9 cellular contexts compared by ENCODE assay signal in genomic region chrX:71118985-71119535, GRCh38. TPM values are rescaled to one million over a fixed set of nuclear protein-coding genes. Genes with fewer than 3 reads are reported as not detected.
DNase-seq lines count a peak whose midpoint lies in the region; ATAC-seq and TF ChIP-seq lines count a peak whose summit lies in the region.
"Had no signal": no experiment of that assay in that cellular context is flagged by ENCODE, and none has a peak within 500 bp of the region (broad histone marks: within the 10 kb centered on the region; RNA-seq: fewer than 3 reads in every experiment).

No MANE protein-coding gene starts in this region.

- peak overlapping the region; percentile 96 for H2AFZ ChIP-seq in mammary epithelial cell (ENCODE audit: low read depth, low read length)

- WGBS in mammary epithelial cell (ENCODE audit: low coverage, missing lambda C conversion rate), result 3% methylated on average over 4 of the region's 17 CpGs

- TF ChIP-seq CTCF in C4-2B (conservative IDR thresholded peaks at IDR 0.05), result no peak
- no peak for TF ChIP-seq CTCF in HL-60 (IDR thresholded peaks at IDR 0.05; ENCODE audit: insufficient read depth, low read length)
- no peak for TF ChIP-seq CTCF in mammary epithelial cell (conservative IDR thresholded peaks at IDR 0.05 in 1 of 2, IDR thresholded peaks at IDR 0.05 in 1 of 2; ENCODE audit: extremely low read depth in 1 of 2, insufficient read depth in 1 of 2, low read depth in 1 of 2, low read length in 2 of 2)
- no peak for TF ChIP-seq CTCF in lower lobe of right lung (IDR thresholded peaks at IDR 0.05)
- TF ChIP-seq CTCF in vagina (IDR thresholded peaks at IDR 0.05), result no peak

- H3K36me3 ChIP-seq in mammary epithelial cell (ENCODE audit: insufficient read depth, low read length) (peaks cover 4% of the 10 kb centered on the region), lower lobe of right lung (peaks cover 44% of the 10 kb centered on the region), vagina (peaks cover 0 to 27% of the 10 kb centered on the region in 2 donors)

- H3K9ac ChIP-seq in mammary epithelial cell (ENCODE audit: insufficient read depth, low read length), result peak overlapping the region; percentile 55

- no peaks in the 10 kb centered on the region for H3K79me2 ChIP-seq in mammary epithelial cell (ENCODE audit: insufficient read depth, low read length)

- BruUV-seq in mammary epithelial cell (replicated peaks; lab: Mats Ljungman, UMichigan), result no TSS peak

- H3K27me3 ChIP-seq in HL-60 (ENCODE audit: insufficient read depth, poor library complexity, severe bottlenecking) (no peaks in the 10 kb centered on the region), mammary epithelial cell (ENCODE audit: insufficient read depth, low read length) (no peaks in the 10 kb centered on the region), lower lobe of right lung (ENCODE audit: low read depth) (no peaks in the 10 kb centered on the region), vagina (no peaks in the 10 kb centered on the region)

- TF ChIP-seq POLR2A in vagina (IDR thresholded peaks at IDR 0.05), result no peak

- dilution Hi-C loops in mammary epithelial cell (cut with HindIII; ENCODE audit: low sequenced_read_pairs), result no loop called here

- H3K4me3 ChIP-seq in HL-60 (replicated peaks; ENCODE audit: insufficient read depth, low read length), result peak overlapping the region; percentile 57
- peak overlapping the region; percentile 45 to 69 (median 61) for H3K4me3 ChIP-seq in mammary epithelial cell (replicated peaks in 1 of 3; ENCODE audit: insufficient read depth in 1 of 3, low read depth in 2 of 3, low read length in 3 of 3)
- peak overlapping the region; percentile 58 for H3K4me3 ChIP-seq in lower lobe of right lung
- peak overlapping the region; percentile 54 to 56 for H3K4me3 ChIP-seq in vagina

- no peaks in the 10 kb centered on the region for H4K20me1 ChIP-seq in mammary epithelial cell (ENCODE audit: insufficient read depth, low read length)

- no peaks in the 10 kb centered on the region for H3K9me3 ChIP-seq in mammary epithelial cell (replicated peaks; ENCODE audit: insufficient read depth, low read length)
- no peaks in the 10 kb centered on the region for H3K9me3 ChIP-seq in lower lobe of right lung
- no peaks in the 10 kb centered on the region for H3K9me3 ChIP-seq in vagina

- ATAC-seq in lower lobe of right lung, result peak; percentile 48 to 52
- ATAC-seq in HG03354 (IDR thresholded peaks at IDR 0.05; ENCODE audit: poor library complexity, severe bottlenecking, unreplicated experiment), result no peak

- peak overlapping the region; percentile 86 for H3K27ac ChIP-seq in C4-2B
- peak overlapping the region; percentile 92 for H3K27ac ChIP-seq in HL-60 (replicated peaks)
- H3K27ac ChIP-seq in mammary epithelial cell (ENCODE audit: insufficient read depth, low read depth, low read length), result no peak overlapping the region
- peak overlapping the region; percentile 78 for H3K27ac ChIP-seq in lower lobe of right lung
- H3K27ac ChIP-seq in vagina, result peak overlapping the region; percentile 71

- CTCF ChIA-PET in mammary epithelial cell (lab: Charles Lee; ENCODE audit: low non-redundant PET), result interaction anchor here (0.7 to 1.0 kb wide), 2 partner anchors 51 to 165 kb away, joined by 12 to 37 read pairs; partner anchors contain the start of genes NONO and SNX12

- H3K4me2 ChIP-seq in mammary epithelial cell (ENCODE audit: insufficient read depth, low read depth, low read length), result peak overlapping the region; percentile 62

- H3K4me1 ChIP-seq in mammary epithelial cell (ENCODE audit: insufficient read depth, low read length) (peaks cover 8% of the 10 kb centered on the region), lower lobe of right lung (peaks cover 12% of the 10 kb centered on the region), vagina (peaks cover 16% of the 10 kb centered on the region)

- in situ Hi-C loops in mammary epithelial cell (cut with MboI; ENCODE audit: low sequenced_read_pairs in 2 of 2), result no loop called here

- DNase-seq in HL-60 (ENCODE audit: low read depth in 1 of 2, low spot score in 1 of 2) (no peak), mammary epithelial cell (no peak), lower lobe of right lung (no peak), vagina (ENCODE audit: extremely low spot score in 2 of 2) (no peak), CD1c-positive myeloid dendritic cell (ENCODE audit: extremely low spot score) (no peak)
- no peak for DNase-seq in stimulated activated CD8-positive, alpha-beta memory T cell treated with anti-CD3 and anti-CD28 coated beads, Interleukin-4, amount 100 ng/mL, for 48 hours

- intact Hi-C loops in mammary epithelial cell (cut with micrococcal nuclease) (loop anchor here (5.0 kb wide), 1 partner anchor 52 kb away; the partner anchor contains the start of gene SNX12), lower lobe of right lung (cut with DNase I) (no loop called here), vagina (cut with DNase I) (no loop called here)

RNA-seq across cellular contexts. Expression of gene MED12, which starts 0.7 kb away (rescaled TPM):
- total RNA-seq in mammary epithelial cell (10 to 100 TPM; 22.0 to 26.7 TPM), lower lobe of right lung (48.4 TPM), vagina (39.3 TPM)
- 5.5 TPM for polyA plus RNA-seq in mammary epithelial cell
- 49.7 TPM for polyA minus RNA-seq in mammary epithelial cell

RNA-seq across cellular contexts. Expression of gene IL2RG, which starts 7.7 kb away (rescaled TPM):
- not detected for total RNA-seq in mammary epithelial cell
- not detected for polyA plus RNA-seq in mammary epithelial cell
- polyA minus RNA-seq in mammary epithelial cell, result not detected
- total RNA-seq in lower lobe of right lung, result 33.1 TPM
- total RNA-seq in vagina, result 4.2 TPM

RNA-seq across cellular contexts. Expression of gene CXorf65, which starts 12.5 kb away (rescaled TPM):
- total RNA-seq in mammary epithelial cell (not detected), lower lobe of right lung (not detected), vagina (not detected)
- not detected for polyA plus RNA-seq in mammary epithelial cell
- polyA minus RNA-seq in mammary epithelial cell, result not detected
- total RNA-seq: myocyte had no signal

RNA-seq across cellular contexts. Expression of gene FOXO4, which starts 23.4 kb away (rescaled TPM):
- total RNA-seq in mammary epithelial cell (10 to 100 TPM in 1 of 2 donors, 1 to 10 TPM in 1; 5.9 to 13.8 TPM), lower lobe of right lung (34.7 TPM), vagina (22.8 TPM)
- polyA plus RNA-seq in mammary epithelial cell, result 1.7 TPM
- 2.4 TPM for polyA minus RNA-seq in mammary epithelial cell

RNA-seq across cellular contexts. Expression of gene NLGN3, which starts 25.6 kb away (rescaled TPM):
- total RNA-seq in mammary epithelial cell (under 1 TPM; 0.17 to 0.21 TPM), lower lobe of right lung (1.3 TPM), vagina (1.7 TPM)
- polyA plus RNA-seq in mammary epithelial cell, result 0.11 TPM
- polyA minus RNA-seq in mammary epithelial cell, result not detected
